ENCODE assay signal across 10 cellular contexts in the genomic region with DNA sequence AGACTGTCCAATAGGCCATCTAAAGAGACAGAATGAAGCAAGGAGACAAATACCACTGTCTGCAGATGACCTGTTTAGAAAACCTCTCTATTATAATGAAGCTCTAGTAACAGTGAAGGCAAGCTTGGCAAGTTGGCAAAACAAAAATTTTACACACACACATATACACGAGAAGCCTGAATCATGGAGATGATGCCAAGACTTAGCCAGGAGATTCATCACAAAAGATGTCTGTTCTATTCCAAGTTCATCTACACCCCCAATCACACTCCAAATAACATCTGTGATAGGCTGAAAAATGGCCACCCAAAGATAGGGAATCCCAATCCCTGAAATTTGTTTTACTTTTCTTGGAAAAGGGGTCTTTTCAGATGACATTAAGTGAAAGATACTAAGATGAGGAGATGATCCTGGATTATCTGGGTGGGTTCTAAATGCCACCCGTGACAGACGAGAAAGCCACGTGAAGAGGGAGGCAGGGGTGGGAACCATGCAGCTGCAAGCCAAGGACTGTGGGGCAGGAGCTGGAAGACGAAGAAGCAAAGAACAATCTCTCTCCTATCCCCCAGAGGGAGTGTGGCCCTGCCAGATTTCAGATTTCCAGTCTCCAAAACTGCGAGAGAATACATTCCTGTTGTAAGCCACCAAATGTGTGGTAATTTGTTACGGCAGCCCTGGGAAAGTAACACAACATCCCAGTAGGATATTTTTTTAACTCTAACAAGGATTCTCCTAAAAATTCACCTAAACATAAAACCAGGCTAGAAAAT.
"Had no signal": no experiment of that assay in that cellular context is flagged by ENCODE, and none has a peak within 500 bp of the region (broad histone marks: within the 10 kb centered on the region; RNA-seq: fewer than 3 reads in every experiment).

No MANE protein-coding gene starts in this region.

- H3K4me3 ChIP-seq: esophagus squamous epithelium, ovary, stomach, tibial artery had no signal

- H3K27me3 ChIP-seq: esophagus squamous epithelium, ovary, stomach, tibial artery had no signal

- H3K27ac ChIP-seq: esophagus squamous epithelium, ovary, stomach, tibial artery had no signal

- FAIRE-seq: small intestine had no signal

- H3K36me3 ChIP-seq: ovary had no signal

- DNase-seq: activated B cell treated with CpG ODN at 0.5 μM for 24 hours; activated CD4-positive, alpha-beta T cell treated with anti-CD3 and anti-CD28 coated beads, Interleukin-2, amount 50 U/mL, for 1 hour; activated effector memory CD4-positive, alpha-beta T cell treated with Interleukin-2 at 50 U/mL for 16 hours; activated T-cell treated with anti-CD3 and anti-CD28 coated beads, Interleukin-2, amount 50 U/mL, for 24 hours; amygdala; esophagus squamous epithelium; ovary; small intestine; stomach; tibial artery had no signal

- H3K9me3 ChIP-seq: esophagus squamous epithelium, ovary, stomach, tibial artery had no signal
